In the genomic region with DNA sequence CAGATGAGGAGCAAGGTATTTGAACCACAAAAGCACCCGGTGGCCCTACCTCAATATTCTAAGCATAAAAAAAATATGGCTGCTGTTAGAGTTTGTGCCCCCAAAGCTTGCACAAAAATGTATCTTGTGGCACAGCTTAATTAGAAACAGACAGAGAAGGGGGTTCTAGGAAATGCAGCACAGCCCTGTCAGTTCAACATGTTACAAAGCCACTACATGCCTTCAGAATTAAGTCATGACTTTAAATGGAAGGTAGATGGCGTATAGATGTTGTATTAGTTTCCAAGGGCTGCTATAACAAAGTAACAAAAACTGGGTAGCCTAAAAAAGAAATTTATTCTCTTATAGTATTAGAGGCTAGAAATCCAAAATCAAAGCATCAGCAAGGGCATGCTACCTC, we compare ENCODE assay signal across 17 cellular contexts.
DNase-seq lines count a peak whose midpoint lies in the region; ATAC-seq, FAIRE-seq and TF ChIP-seq lines count a peak whose summit lies in the region.
"Had no signal": no experiment of that assay in that cellular context is flagged by ENCODE, and none has a peak within 500 bp of the region (broad histone marks: within the 10 kb centered on the region; RNA-seq: fewer than 3 reads in every experiment).

No MANE protein-coding gene starts in this region.

- H3K9me3 ChIP-seq in AG04450 (ENCODE audit: control insufficient read depth, insufficient read depth, low read length) (peaks cover 4% of the 10 kb centered on the region), K562 (replicated peaks; ENCODE audit: control insufficient read depth, insufficient read depth, low read depth, low read length) (no peaks in the 10 kb centered on the region)
- H3K9me3 ChIP-seq in CD8-positive, alpha-beta memory T cell (ENCODE audit: low read length) = no peaks in the 10 kb centered on the region
- H3K9me3 ChIP-seq: psoas muscle had no signal

- no peaks in the 10 kb centered on the region for H3K27me3 ChIP-seq in AG04450 (ENCODE audit: control insufficient read depth, insufficient read depth, low read length)
- H3K27me3 ChIP-seq in K562 (ENCODE audit: control insufficient read depth in 2 of 2, insufficient read depth in 2 of 2, low read length in 2 of 2) = no peaks in the 10 kb centered on the region
- no peaks in the 10 kb centered on the region for H3K27me3 ChIP-seq in CD8-positive, alpha-beta memory T cell (ENCODE audit: insufficient read depth, low read length, poor library complexity, severe bottlenecking)

- peaks cover 6% of the 10 kb centered on the region for H3K9me3 Mint-ChIP-seq in HFFc6
- no peaks in the 10 kb centered on the region for H3K9me3 Mint-ChIP-seq in CD8-positive, alpha-beta memory T cell
- H3K9me3 Mint-ChIP-seq: activated CD4-positive, alpha-beta memory T cell treated with anti-CD3 and anti-CD28 coated beads for 36 hours; activated T-helper 1 cell treated with anti-CD3 and anti-CD28 coated beads, Interleukin-12 subunit alpha, Interleukin-12 subunit beta, Interleukin-2, Interleukin-4 antibody, amounts not matched to agents 30 ng/mL and 10 ng/mL and 1 ng/mL, durations not matched to agents 14 hours and 24 hours and 36 hours; nephron progenitor cell had no signal

- no peaks in the 10 kb centered on the region for H3K9me1 ChIP-seq in K562 (ENCODE audit: control insufficient read depth, insufficient read depth, low read length)

- no TSS peak for BruUV-seq in K562 (replicated peaks; lab: Mats Ljungman, UMichigan)

- no peak overlapping the region for H2AFZ ChIP-seq in K562 (ENCODE audit: low read depth, low read length)

- no peaks in the 10 kb centered on the region for H4K20me1 ChIP-seq in K562 (replicated peaks; ENCODE audit: control insufficient read depth, insufficient read depth, low read length)

- in situ Hi-C loops in K562 (cut with MboI) = loop anchor here (25.0 kb wide), 1 partner anchor 452 kb away; no protein-coding TSS in a partner anchor

- no peak overlapping the region for H3K4me2 ChIP-seq in K562 (ENCODE audit: insufficient read depth, low read length)

- H3K9ac ChIP-seq in K562 (ENCODE audit: insufficient read depth in 1 of 2, low read depth in 2 of 2, low read length in 2 of 2) = no peak overlapping the region

- peaks cover 4 to 6% of the 10 kb centered on the region in 2 experiments; a peak in 3 of 5 replicates for H3K4me1 ChIP-seq in K562 (replicated peaks in 1 of 2; ENCODE audit: control insufficient read depth in 2 of 2, insufficient read depth in 2 of 2, low read length in 2 of 2)
- H3K4me1 ChIP-seq in CD8-positive, alpha-beta memory T cell (ENCODE audit: insufficient read depth, low read length) = no peaks in the 10 kb centered on the region
- H3K4me1 ChIP-seq: psoas muscle had no signal

- no peak for TF ChIP-seq POLR2A in K562 (conservative IDR thresholded peaks at IDR 0.05)

- peak in 1 of 2 experiments; percentile 46; a peak in 3 of 4 replicates for TF ChIP-seq RAD21 in K562 (CRISPR knock-in tag; conservative IDR thresholded peaks at IDR 0.05 in 1 of 2, IDR thresholded peaks at IDR 0.05 in 1 of 2)

- intact Hi-C loops in K562 (cut with micrococcal nuclease) = loop anchor here (2.0 to 10.0 kb wide), 3 partner anchors 85 to 765 kb away; no protein-coding TSS in a partner anchor

- H3K27me3 Mint-ChIP-seq in HFFc6 (ENCODE audit: insufficient read depth) = no peaks in the 10 kb centered on the region
- H3K27me3 Mint-ChIP-seq in CD8-positive, alpha-beta memory T cell = peaks cover 7 to 20% of the 10 kb centered on the region in 2 donors

- ATAC-seq in K562 (peak; percentile 72), HG03439 (IDR thresholded peaks at IDR 0.05; ENCODE audit: unreplicated experiment) (no peak)
- ATAC-seq: Panc1; psoas muscle; stimulated activated naive CD8-positive, alpha-beta T cell treated with anti-CD3 and anti-CD28 coated beads, Interleukin-15, Interleukin-2, amounts not matched to agents 100 U/mL and 50 U/mL, for 24 hours had no signal

- peak; percentile 23 for FAIRE-seq in K562 (lab: Jason Lieb, UNC)
- FAIRE-seq: D721Med had no signal

- POLR2A ChIA-PET in AG04450 (lab: Yijun Ruan, JAX) (no interaction called here), K562 (lab: Yijun Ruan, JAX) (interaction anchor here (0.7 kb wide), 1 partner anchor 78 kb away, joined by 3 read pairs; no protein-coding TSS in a partner anchor)
- POLR2A ChIA-PET in CD8-positive, alpha-beta memory T cell (lab: Charles Lee) = no interaction called here

- H3K36me3 ChIP-seq in K562 (ENCODE audit: control insufficient read depth, insufficient read depth, low read length) = no peaks in the 10 kb centered on the region
- no peaks in the 10 kb centered on the region for H3K36me3 ChIP-seq in CD8-positive, alpha-beta memory T cell (ENCODE audit: insufficient read depth, low read length)

- H3K27ac ChIP-seq in AG04450 (ENCODE audit: low read depth, low read length) (peak overlapping the region; percentile 47), K562 (ENCODE audit: extremely low read depth, low read depth, low read length) (no peak overlapping the region)
- no peak overlapping the region for H3K27ac ChIP-seq in CD8-positive, alpha-beta memory T cell (ENCODE audit: low read depth, low read length)
- H3K27ac ChIP-seq: psoas muscle had no signal

- WGBS in K562 (ENCODE audit: insufficient coverage, low coverage, missing lambda C conversion rate) = 17% methylated on average over 2 of the region's 2 CpGs

- H3K36me3 Mint-ChIP-seq in HFFc6 (ENCODE audit: low read depth) = no peaks in the 10 kb centered on the region; the same call in 1 of the 2 replicates
- H3K36me3 Mint-ChIP-seq in CD8-positive, alpha-beta memory T cell = no peaks in the 10 kb centered on the region
- H3K36me3 Mint-ChIP-seq: activated CD4-positive, alpha-beta memory T cell treated with anti-CD3 and anti-CD28 coated beads for 36 hours had no signal

- peak overlapping the region; percentile 97; the same call in 1 of the 2 replicates for H3K27ac Mint-ChIP-seq in HFFc6
- H3K27ac Mint-ChIP-seq in CD8-positive, alpha-beta memory T cell = no peak overlapping the region
- H3K27ac Mint-ChIP-seq: activated CD4-positive, alpha-beta memory T cell treated with anti-CD3 and anti-CD28 coated beads for 36 hours; activated T-helper 1 cell treated with anti-CD3 and anti-CD28 coated beads, Interleukin-12 subunit alpha, Interleukin-12 subunit beta, Interleukin-2, Interleukin-4 antibody, amounts not matched to agents 30 ng/mL and 10 ng/mL and 1 ng/mL, durations not matched to agents 14 hours and 24 hours and 36 hours had no signal

- TF ChIP-seq EP300 in K562 (IDR thresholded peaks at IDR 0.05; ENCODE audit: low read length) = no peak

- peaks cover 31% of the 10 kb centered on the region for H3K4me1 Mint-ChIP-seq in HFFc6 (ENCODE audit: low read depth)
- H3K4me1 Mint-ChIP-seq in CD8-positive, alpha-beta memory T cell = no peaks in the 10 kb centered on the region

- CTCF ChIA-PET in AG04450 (lab: Charles Lee) = interaction anchor here (0.8 to 1.4 kb wide), 5 partner anchors 13 to 218 kb away, joined by 3 to 4 read pairs (median 4); no protein-coding TSS in a partner anchor
- CTCF ChIA-PET in K562 (lab: Yijun Ruan, JAX; ENCODE audit: low intra/inter-chr PET ratio) = no interaction called here
- CTCF ChIA-PET in CD8-positive, alpha-beta memory T cell (lab: Charles Lee) = no interaction called here

- H3K79me2 ChIP-seq in K562 (ENCODE audit: control insufficient read depth, insufficient read depth, low read length) = no peaks in the 10 kb centered on the region

- H3K4me3 Mint-ChIP-seq in HFFc6 = peak overlapping the region; percentile 82; the same call in 1 of the 2 replicates
- H3K4me3 Mint-ChIP-seq in CD8-positive, alpha-beta memory T cell = no peak overlapping the region
- H3K4me3 Mint-ChIP-seq: activated CD4-positive, alpha-beta memory T cell treated with anti-CD3 and anti-CD28 coated beads for 36 hours; activated T-helper 1 cell treated with anti-CD3 and anti-CD28 coated beads, Interleukin-12 subunit alpha, Interleukin-12 subunit beta, Interleukin-2, Interleukin-4 antibody, amounts not matched to agents 30 ng/mL and 10 ng/mL and 1 ng/mL, durations not matched to agents 14 hours and 24 hours and 36 hours; nephron progenitor cell had no signal

- no peak overlapping the region for H3K4me3 ChIP-seq in AG04450 (ENCODE audit: low read depth, low read length)
- no peak overlapping the region for H3K4me3 ChIP-seq in K562
- H3K4me3 ChIP-seq in CD8-positive, alpha-beta memory T cell (ENCODE audit: low read length) = no peak overlapping the region
- H3K4me3 ChIP-seq: psoas muscle had no signal

- TF ChIP-seq CTCF in AG04450 (IDR thresholded peaks at IDR 0.05; ENCODE audit: low read depth, low read length) (no peak), HFFc6 (IDR thresholded peaks at IDR 0.05) (0 out of 2 replicates have a peak, but pooled peaks have one; percentile 16), K562 (IDR thresholded peaks at IDR 0.05 in 2 of 3, conservative IDR thresholded peaks at IDR 0.05 in 1 of 3; ENCODE audit: insufficient read depth in 2 of 3, low read depth in 1 of 3, low read length in 3 of 3) (0 out of 6 replicates have a peak, but pooled peaks of 1 of the 3 experiments have one; percentile 22)

- DNase-seq in AG04450 (ENCODE audit: low read depth, low spot score) = no peak
- DNase-seq in HFFc6 = peak; percentile 34
- DNase-seq in K562 (ENCODE audit: extremely low read depth in 1 of 4, low spot score in 3 of 4) = no peak
- DNase-seq in iris pigment epithelial cell (ENCODE audit: low read depth) = peak; percentile 46
- no peak for DNase-seq in RPMI8226
- DNase-seq in CD8-positive, alpha-beta memory T cell = no peak
- DNase-seq in NCI-H510A (lab: John Stamatoyannopoulos, UW) = no peak
- DNase-seq: activated CD4-positive, alpha-beta memory T cell treated with anti-CD3 and anti-CD28 coated beads for 36 hours; HCEC 1CT; NCI-H2029; nephron progenitor cell; psoas muscle; stimulated activated naive CD8-positive, alpha-beta T cell treated with anti-CD3 and anti-CD28 coated beads, Interleukin-15, Interleukin-2, amounts not matched to agents 100 U/mL and 50 U/mL, for 24 hours had no signal

TF ChIP-seq in K562, 482 proteins besides CTCF, POLR2A, EP300 and RAD21:
- TF ChIP-seq STAT5A (IDR thresholded peaks at IDR 0.05; ENCODE audit: borderline replicate concordance, low read length) = no peak
- no peak for TF ChIP-seq ZNF140 (CRISPR knock-in tag; IDR thresholded peaks at IDR 0.05)
- no peak for TF ChIP-seq ZBTB26 (CRISPR knock-in tag; IDR thresholded peaks at IDR 0.05)
TF ChIP-seq in K562: peak in this region for 0.

Comparison
In these comparisons a context has a peak if more than half of its experiments do, and no peak if none do; other contexts are left out.
1. DNase-seq: peak in HFFc6 (single experiment) and iris pigment epithelial cell (single experiment); none in AG04450 (single experiment), K562 (0 of 4), RPMI8226 (single experiment), CD8-positive, alpha-beta memory T cell (0 of 5) and NCI-H510A (single experiment).